In the genomic region with DNA sequence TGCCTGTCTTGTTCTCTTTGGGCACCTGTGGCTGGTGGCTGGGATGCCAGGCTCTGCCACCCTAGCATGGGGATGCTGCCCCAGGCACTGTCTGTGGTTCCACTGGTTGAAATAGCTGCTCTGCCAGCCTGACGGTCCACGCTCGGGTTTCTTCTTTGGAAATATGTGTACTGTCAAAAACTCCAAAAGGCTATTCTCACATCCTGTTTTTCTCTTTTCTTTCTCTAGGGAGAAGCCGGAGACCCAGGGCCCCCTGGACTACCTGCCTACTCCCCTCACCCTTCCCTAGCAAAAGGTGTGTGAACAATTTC, we compare ENCODE assay signal across 18 cellular contexts.
A peak's percentile ranks its signal among the peaks of the same experiment; 100 is the strongest.
DNase-seq lines count a peak whose midpoint lies in the region; ATAC-seq and TF ChIP-seq lines count a peak whose summit lies in the region.
"Had no signal": no experiment of that assay in that cellular context is flagged by ENCODE, and none has a peak within 500 bp of the region (broad histone marks: within the 10 kb centered on the region; RNA-seq: fewer than 3 reads in every experiment).

No MANE protein-coding gene starts in this region.

- ATAC-seq in HG02798 (IDR thresholded peaks at IDR 0.05; ENCODE audit: poor library complexity, unreplicated experiment), result no peak
- no peak for ATAC-seq in GM21447 (IDR thresholded peaks at IDR 0.05; ENCODE audit: unreplicated experiment)

- H3K4me3 ChIP-seq in breast epithelium (no peak overlapping the region), trophoblast cell (ENCODE audit: low read depth, low read length) (no peak overlapping the region)

- H3K9me3 Mint-ChIP-seq in MCF 10A (ENCODE audit: unreplicated experiment), result no peaks in the 10 kb centered on the region
- no peaks in the 10 kb centered on the region for H3K9me3 Mint-ChIP-seq in dendritic cell treated with granulocyte-macrophage colony-stimulating factor and Interleukin-4, amounts not matched to agents 40 ng/mL and 50 ng/mL, for 4 days

- H3K4me1 Mint-ChIP-seq in MCF 10A (ENCODE audit: insufficient read depth, unreplicated experiment), result peaks cover 48% of the 10 kb centered on the region
- H3K4me1 Mint-ChIP-seq in dendritic cell treated with granulocyte-macrophage colony-stimulating factor and Interleukin-4, amounts not matched to agents 40 ng/mL and 50 ng/mL, for 4 days (ENCODE audit: low read depth), result peaks cover 44% of the 10 kb centered on the region

- TF ChIP-seq CTCF in breast epithelium (IDR thresholded peaks at IDR 0.05), result no peak
- no peak for TF ChIP-seq CTCF in MCF 10A (IDR thresholded peaks at IDR 0.05; ENCODE audit: unreplicated experiment)

- CTCF ChIA-PET in MCF 10A (lab: Yijun Ruan, JAX), result no interaction called here

- H3K9ac ChIP-seq in trophoblast cell (ENCODE audit: low read length), result no peak overlapping the region

- no peak overlapping the region for H3K18ac ChIP-seq in trophoblast cell (ENCODE audit: low read length)

- no TSS peak for BruUV-seq in MCF 10A (replicated peaks; lab: Mats Ljungman, UMichigan)

- POLR2A ChIA-PET in MCF 10A (lab: Yijun Ruan, JAX), result interaction anchor here (0.7 kb wide), 1 partner anchor 114 kb away, joined by 3 read pairs; no protein-coding TSS in a partner anchor

- H4K8ac ChIP-seq in trophoblast cell (ENCODE audit: low read depth, low read length), result no peak overlapping the region

- no peaks in the 10 kb centered on the region for H3K27me3 ChIP-seq in breast epithelium
- no peaks in the 10 kb centered on the region for H3K27me3 ChIP-seq in trophoblast cell (ENCODE audit: insufficient read depth, low read length)

- H3K23ac ChIP-seq in trophoblast cell (ENCODE audit: low read length), result no peak overlapping the region

- H3K36me3 ChIP-seq in breast epithelium, result no peaks in the 10 kb centered on the region
- H3K36me3 ChIP-seq in trophoblast cell (ENCODE audit: control insufficient read depth in 1 of 2, insufficient read depth in 2 of 2, low read length in 2 of 2), result peaks cover 52 to 62% of the 10 kb centered on the region in 2 experiments

- H2BK5ac ChIP-seq in trophoblast cell (ENCODE audit: low read depth, low read length, poor library complexity), result no peak overlapping the region

- intact Hi-C loops in breast epithelium (cut with DNase I; ENCODE audit: low total_unique reads), result no loop called here
- intact Hi-C loops in MCF 10A (cut with micrococcal nuclease), result no loop called here
- intact Hi-C loops in dendritic cell treated with granulocyte-macrophage colony-stimulating factor and Interleukin-4, amounts not matched to agents 40 ng/mL and 50 ng/mL, for 4 days (cut with micrococcal nuclease), result no loop called here

- H3K9me3 ChIP-seq in breast epithelium (no peaks in the 10 kb centered on the region), trophoblast cell (ENCODE audit: insufficient read depth, low read depth, low read length) (peaks cover 2% of the 10 kb centered on the region)

- H3K14ac ChIP-seq in trophoblast cell (ENCODE audit: low read length), result no peak overlapping the region

- no peak overlapping the region for H2AK5ac ChIP-seq in trophoblast cell (ENCODE audit: low read length)

- H3K27me3 Mint-ChIP-seq in MCF 10A (ENCODE audit: insufficient read depth, unreplicated experiment), result no peaks in the 10 kb centered on the region
- peaks cover 46% of the 10 kb centered on the region for H3K27me3 Mint-ChIP-seq in dendritic cell treated with granulocyte-macrophage colony-stimulating factor and Interleukin-4, amounts not matched to agents 40 ng/mL and 50 ng/mL, for 4 days

- peak overlapping the region; percentile 4 for H4K91ac ChIP-seq in trophoblast cell (ENCODE audit: low read depth, low read length)

- peaks cover 22% of the 10 kb centered on the region for H3K79me1 ChIP-seq in trophoblast cell (ENCODE audit: low read length)

- no peak overlapping the region for H3K4ac ChIP-seq in trophoblast cell (ENCODE audit: low read depth, low read length)

- H3K4me1 ChIP-seq in breast epithelium, result no peaks in the 10 kb centered on the region
- peaks cover 30 to 34% of the 10 kb centered on the region in 2 experiments for H3K4me1 ChIP-seq in trophoblast cell (ENCODE audit: control insufficient read depth in 1 of 2, insufficient read depth in 2 of 2, low read length in 2 of 2)

- peaks cover 6% of the 10 kb centered on the region for H3K79me2 ChIP-seq in trophoblast cell (ENCODE audit: control insufficient read depth, insufficient read depth, low read length, poor library complexity)

- TF ChIP-seq POLR2A in breast epithelium (IDR thresholded peaks at IDR 0.05), result no peak

- H2AFZ ChIP-seq in trophoblast cell (ENCODE audit: insufficient read depth, low read length, poor library complexity), result no peak overlapping the region

- H3K4me3 Mint-ChIP-seq in MCF 10A (ENCODE audit: unreplicated experiment), result no peak overlapping the region
- H3K4me3 Mint-ChIP-seq in dendritic cell treated with granulocyte-macrophage colony-stimulating factor and Interleukin-4, amounts not matched to agents 40 ng/mL and 50 ng/mL, for 4 days, result no peak overlapping the region

- DNase-seq in breast epithelium (ENCODE audit: low spot score in 2 of 2) (peak in 1 of 2 donors; percentile 84), MCF 10A (ENCODE audit: unreplicated experiment) (no peak), trophoblast cell (no peak), NCI-H2107 treated with DMSO at 0.1 percent for 48 hours (lab: John Stamatoyannopoulos, UW; ENCODE audit: unreplicated experiment) (no peak), NCI-H510A treated with DMSO at 0.1 percent for 48 hours (lab: John Stamatoyannopoulos, UW) (no peak)
- DNase-seq: 8988T; DMS53; NCI-H1048; NCI-H146; NCI-H2081 treated with DMSO at 0.1 percent for 48 hours; NCI-H2227 treated with DMSO at 0.1 percent for 48 hours; NCI-H526; NK-92 treated with Interleukin-12 subunit alpha and Interleukin-12 subunit beta, amount 100 ng/mL, for 24 hours; OCI-M1 had no signal

- peak overlapping the region; percentile 7 for H2BK12ac ChIP-seq in trophoblast cell (ENCODE audit: low read length)

- peak overlapping the region; percentile 0 for H2BK120ac ChIP-seq in trophoblast cell (ENCODE audit: insufficient read depth, low read length, poor library complexity)

- H4K12ac ChIP-seq in trophoblast cell (ENCODE audit: low read depth, low read length), result no peak overlapping the region

- WGBS in trophoblast cell (ENCODE audit: extremely low coverage, insufficient coverage, insufficient read length), result no CpG with 5 or more reads among the region's 4 CpGs

- H3K27ac ChIP-seq in breast epithelium, result peak overlapping the region; percentile 21 to 83
- peak overlapping the region; percentile 15 for H3K27ac ChIP-seq in trophoblast cell (ENCODE audit: low read depth, low read length)

- H3K4me2 ChIP-seq in trophoblast cell (ENCODE audit: low read length), result no peak overlapping the region

- no peak overlapping the region for H3K27ac Mint-ChIP-seq in MCF 10A (ENCODE audit: low read depth, unreplicated experiment)
- peak overlapping the region; percentile 21 for H3K27ac Mint-ChIP-seq in dendritic cell treated with granulocyte-macrophage colony-stimulating factor and Interleukin-4, amounts not matched to agents 40 ng/mL and 50 ng/mL, for 4 days
- H3K27ac Mint-ChIP-seq: CD14-positive monocyte had no signal

- peaks cover 14% of the 10 kb centered on the region for H3K36me3 Mint-ChIP-seq in MCF 10A (ENCODE audit: insufficient read depth, unreplicated experiment)
- H3K36me3 Mint-ChIP-seq in dendritic cell treated with granulocyte-macrophage colony-stimulating factor and Interleukin-4, amounts not matched to agents 40 ng/mL and 50 ng/mL, for 4 days (ENCODE audit: low read depth), result no peaks in the 10 kb centered on the region
- H3K36me3 Mint-ChIP-seq: CD14-positive monocyte had no signal
